ENCODE assay signal across 16 cellular contexts in genomic region chr1:80403472-80403893, GRCh38.
A peak's percentile ranks its signal among the peaks of the same experiment; 100 is the strongest.
DNase-seq lines count a peak whose midpoint lies in the region; ATAC-seq and TF ChIP-seq lines count a peak whose summit lies in the region.
"Had no signal": no experiment of that assay in that cellular context is flagged by ENCODE, and none has a peak within 500 bp of the region (broad histone marks: within the 10 kb centered on the region; RNA-seq: fewer than 3 reads in every experiment).

No MANE protein-coding gene starts in this region.

- H3K4me1 ChIP-seq in HEK293 (ENCODE audit: control insufficient read depth, insufficient read depth, low read length), result peaks cover 10% of the 10 kb centered on the region

- H3K36me3 ChIP-seq in HEK293 (ENCODE audit: control insufficient read depth in 2 of 2, insufficient read depth in 1 of 2, low read length in 2 of 2) (no peaks in the 10 kb centered on the region), SK-N-MC (ENCODE audit: insufficient read depth, low read length) (no peaks in the 10 kb centered on the region)
- H3K36me3 ChIP-seq: BLaER1 treated with 17β-estradiol and CSF1 and Interleukin-3, amounts not matched to agents 10 nM and 100 nM had no signal

- H3K9ac ChIP-seq in SK-N-MC (ENCODE audit: insufficient read length), result no peak overlapping the region
- H3K9ac ChIP-seq: BLaER1 treated with 17β-estradiol and CSF1 and Interleukin-3, amounts not matched to agents 10 nM and 100 nM had no signal

- TF ChIP-seq CTCF in C4-2B (conservative IDR thresholded peaks at IDR 0.05) (no peak), HEK293 (tag by site-specific recombination; IDR thresholded peaks at IDR 0.05) (no peak)

- H3K9me3 ChIP-seq in HEK293 (ENCODE audit: control insufficient read depth, insufficient read depth, low read depth, low read length) (no peaks in the 10 kb centered on the region), SK-N-MC (ENCODE audit: low read depth, low read length) (no peaks in the 10 kb centered on the region)

- H3K27ac ChIP-seq in C4-2B, result peak overlapping the region; percentile 61; the same call in 1 of the 2 replicates
- peak overlapping the region; percentile 58; the same call in 1 of the 2 replicates for H3K27ac ChIP-seq in HEK293 (ENCODE audit: extremely low read depth, low read depth, low read length)
- H3K27ac ChIP-seq in SK-N-MC, result no peak overlapping the region
- H3K27ac ChIP-seq: BLaER1 treated with 17β-estradiol and CSF1 and Interleukin-3, amounts not matched to agents 10 nM and 100 nM had no signal

- ATAC-seq in left colon, result peak; percentile 76
- no peak for ATAC-seq in HG02623 (IDR thresholded peaks at IDR 0.05; ENCODE audit: unreplicated experiment)
- no peak for ATAC-seq in GM18858 (IDR thresholded peaks at IDR 0.05; ENCODE audit: unreplicated experiment)
- ATAC-seq: HCT116 had no signal

- H3K4me3 ChIP-seq in HEK293 (ENCODE audit: low read depth, low read length), result no peak overlapping the region
- no peak overlapping the region for H3K4me3 ChIP-seq in SK-N-MC
- H3K4me3 ChIP-seq: BLaER1 treated with 17β-estradiol and CSF1 and Interleukin-3, amounts not matched to agents 10 nM and 100 nM had no signal

- CTCF ChIA-PET in HEK293 (lab: Yijun Ruan, JAX), result no interaction called here

- DNase-seq in SK-N-MC (ENCODE audit: low read depth, low spot score), result peak; percentile 12
- no peak for DNase-seq in left colon
- DNase-seq in epidermal melanocyte (ENCODE audit: insufficient read length, low spot score), result no peak
- DNase-seq: ACHN; CD4-positive, alpha-beta T cell; DMS153; DMS79 treated with DMSO at 0.1 percent for 48 hours; EL; IMR-90; KBM-7 had no signal

- POLR2A ChIA-PET in HEK293 (lab: Yijun Ruan, JAX), result no interaction called here

- intact Hi-C loops in left colon (cut with DNase I, micrococcal nuclease), result no loop called here

TF ChIP-seq in HEK293, 187 proteins besides CTCF, POLR2A, EP300 and RAD21 (continues in another document):
- TF ChIP-seq SALL2 (tag by site-specific recombination; IDR thresholded peaks at IDR 0.05; ENCODE audit: borderline replicate concordance) (no peak), ZNF514 (tag by site-specific recombination; IDR thresholded peaks at IDR 0.05) (no peak), ZFP41 (tag by site-specific recombination; IDR thresholded peaks at IDR 0.05; ENCODE audit: borderline replicate concordance) (no peak), PRDM1 (tag by site-specific recombination; IDR thresholded peaks at IDR 0.05) (no peak), ZBTB7A (tag by site-specific recombination; IDR thresholded peaks at IDR 0.05; ENCODE audit: low read depth) (no peak), ZNF830 (tag by site-specific recombination; IDR thresholded peaks at IDR 0.05; ENCODE audit: low read depth) (no peak), ZNF692 (tag by site-specific recombination; IDR thresholded peaks at IDR 0.05) (peak; percentile 86), KLF9 (tag by site-specific recombination; IDR thresholded peaks at IDR 0.05; ENCODE audit: low read depth) (peak; percentile 37; the same call in 1 of the 2 replicates), OVOL3 (tag by site-specific recombination; IDR thresholded peaks at IDR 0.05) (peak; percentile 98), ZNF324 (tag by site-specific recombination; IDR thresholded peaks at IDR 0.05) (peak; percentile 83; the same call in 1 of the 2 replicates), ZNF266 (tag by site-specific recombination; IDR thresholded peaks at IDR 0.05; ENCODE audit: low read depth) (no peak), SP2 (tag by site-specific recombination; IDR thresholded peaks at IDR 0.05) (peak; percentile 39), ZNF2 (tag by site-specific recombination; IDR thresholded peaks at IDR 0.05) (peak; percentile 93), ZNF76 (tag by site-specific recombination; IDR thresholded peaks at IDR 0.05; ENCODE audit: borderline replicate concordance, low read depth) (peak; percentile 75; the same call in 1 of the 2 replicates), ZNF776 (tag by site-specific recombination; IDR thresholded peaks at IDR 0.05; ENCODE audit: borderline replicate concordance) (no peak), ZNF239 (tag by site-specific recombination; IDR thresholded peaks at IDR 0.05) (peak; percentile 76; the same call in 1 of the 2 replicates), ZNF561 (tag by site-specific recombination; IDR thresholded peaks at IDR 0.05; ENCODE audit: borderline replicate concordance) (peak; percentile 99), ZNF10 (tag by site-specific recombination; IDR thresholded peaks at IDR 0.05) (peak; percentile 91), MZF1 (tag by site-specific recombination; IDR thresholded peaks at IDR 0.05; ENCODE audit: borderline replicate concordance) (peak; percentile 87), ZNF223 (tag by site-specific recombination; IDR thresholded peaks at IDR 0.05) (no peak), HOXD13 (CRISPR knock-in tag; IDR thresholded peaks at IDR 0.05; ENCODE audit: borderline replicate concordance) (peak; percentile 93), TSHZ1 (tag by site-specific recombination; IDR thresholded peaks at IDR 0.05; ENCODE audit: borderline replicate concordance) (peak; percentile 99), ZNF184 (tag by site-specific recombination; IDR thresholded peaks at IDR 0.05) (peak; percentile 70; the same call in 1 of the 2 replicates), GLIS1 (tag by site-specific recombination; IDR thresholded peaks at IDR 0.05) (peak; percentile 81), ZNF211 (tag by site-specific recombination; IDR thresholded peaks at IDR 0.05; ENCODE audit: low read depth) (no peak), PBX3 (CRISPR knock-in tag; IDR thresholded peaks at IDR 0.05) (no peak), EGR2 (tag by site-specific recombination; IDR thresholded peaks at IDR 0.05; ENCODE audit: low read depth) (no peak), ZNF501 (tag by site-specific recombination; IDR thresholded peaks at IDR 0.05) (peak; percentile 90), ZNF391 (tag by site-specific recombination; IDR thresholded peaks at IDR 0.05; ENCODE audit: borderline replicate concordance, low read depth) (peak; percentile 99), ZBTB20 (tag by site-specific recombination; IDR thresholded peaks at IDR 0.05) (no peak), ZNF23 (tag by site-specific recombination; IDR thresholded peaks at IDR 0.05; ENCODE audit: borderline replicate concordance) (no peak), ZNF335 (tag by site-specific recombination; conservative IDR thresholded peaks at IDR 0.05) (no peak), ZNF580 (tag by site-specific recombination; IDR thresholded peaks at IDR 0.05) (peak; percentile 100)
